8 cellular contexts compared by ENCODE assay signal in the genomic region with DNA sequence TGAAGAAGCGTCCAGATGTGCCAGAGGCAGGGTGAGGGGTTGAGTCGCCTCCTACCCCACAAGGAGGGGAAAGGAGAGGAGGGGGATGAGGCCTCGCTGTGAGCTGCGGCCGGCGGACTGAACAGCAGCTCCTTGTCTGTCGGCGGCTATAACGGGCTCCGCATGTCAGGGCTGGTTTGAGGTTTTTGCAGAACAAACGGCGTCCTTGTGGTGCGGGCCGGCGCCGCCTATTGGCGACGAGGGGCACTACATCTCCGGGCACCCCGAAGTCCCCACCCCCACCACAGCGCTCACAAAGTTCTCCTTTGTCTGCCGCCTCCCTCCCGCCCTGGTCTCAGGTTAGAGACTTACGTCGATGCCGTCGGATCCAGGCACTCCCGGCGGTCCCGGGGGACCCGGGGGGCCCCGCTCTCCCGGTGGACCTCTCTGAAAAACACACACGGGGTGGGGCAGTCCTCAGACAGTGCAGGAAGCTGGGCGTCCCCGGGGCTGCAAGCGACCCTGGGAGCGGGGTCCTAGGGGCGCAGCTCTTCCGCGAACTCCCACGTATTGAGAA. TPM values are rescaled to one million over a fixed set of nuclear protein-coding genes. Genes with fewer than 3 reads are reported as not detected.
DNase-seq lines count a peak whose midpoint lies in the region; ATAC-seq, FAIRE-seq and TF ChIP-seq lines count a peak whose summit lies in the region.

No MANE protein-coding gene starts in this region.

- no peaks in the 10 kb centered on the region for H4K20me1 ChIP-seq in HepG2 (ENCODE audit: insufficient read depth, low read length)

- FAIRE-seq in HepG2 (lab: Jason Lieb, UNC) = no peak

- peak overlapping the region; percentile 82 for H3K27ac ChIP-seq in HepG2 (ENCODE audit: extremely low read length, insufficient read depth, low read length)

- POLR2A ChIA-PET in HepG2 (lab: Yijun Ruan, JAX) = interaction anchor here (0.6 to 4.6 kb wide), 19 partner anchors 10 to 275 kb away, joined by 3 to 23 read pairs (median 3); partner anchors contain the start of genes CAP1, SMAP2, TMCO2 and ZFP69B

- H3K79me2 ChIP-seq in HepG2 (ENCODE audit: insufficient read depth, low read length) = no peaks in the 10 kb centered on the region

- TF ChIP-seq POLR2A in HepG2 (IDR thresholded peaks at IDR 0.05; ENCODE audit: insufficient read depth in 1 of 2, low read depth in 2 of 2, low read length in 2 of 2) = peak; percentile 75 to 76

- TF ChIP-seq EP300 in HepG2 (IDR thresholded peaks at IDR 0.05; ENCODE audit: low read depth in 2 of 2, low read length in 2 of 2) (peak in 1 of 2 experiments; percentile 19; a peak in 1 of 4 replicates), HepG2 (CRISPR knock-in tag; IDR thresholded peaks at IDR 0.05; ENCODE audit: borderline replicate concordance) (no peak)

- intact Hi-C loops in HepG2 (cut with micrococcal nuclease; ENCODE audit: unreplicated experiment) = loop anchor here (10.0 kb wide), 1 partner anchor 61 kb away; the partner anchor contains the start of gene ZMPSTE24

- peak; percentile 41 for DNase-seq in GF-D8 (lab: John Stamatoyannopoulos, UW)
- peak; percentile 63 for DNase-seq in NCI-H446 treated with DMSO at 0.1 percent for 48 hours (lab: John Stamatoyannopoulos, UW)
- DNase-seq in activated CD4-positive, alpha-beta T cell treated with anti-CD3 and anti-CD28 coated beads, Interleukin-2, amount 50 U/mL, for 4 hours = peak; percentile 80
- DNase-seq in dermis blood vessel endothelial cell = peak; percentile 86
- peak; percentile 83 for DNase-seq in HepG2 (ENCODE audit: low spot score)
- DNase-seq in stimulated activated CD4-positive, alpha-beta T cell treated with anti-CD3 and anti-CD28 coated beads, Interleukin-1b, Interleukin-23, amount 100 ng/mL, for 48 hours = peak; percentile 88

- WGBS in HepG2 (ENCODE audit: low lambda C conversion rate) = 57% methylated on average over 11 of the region's 42 CpGs

- peak overlapping the region; percentile 58 to 93 (median 89); a peak in 5 of 6 replicates for H3K4me3 ChIP-seq in HepG2 (replicated peaks in 1 of 3; ENCODE audit: insufficient read depth in 1 of 3, low read depth in 2 of 3, low read length in 3 of 3)

- peaks cover 0 to 11% of the 10 kb centered on the region in 2 experiments; a peak in 1 of 5 replicates for H3K27me3 ChIP-seq in HepG2 (ENCODE audit: control insufficient read depth in 1 of 2, insufficient read depth in 2 of 2, low read length in 2 of 2)

- H3K4me2 ChIP-seq in HepG2 (ENCODE audit: low read depth, low read length) = peak overlapping the region; percentile 96

- H3K4me1 ChIP-seq in HepG2 (ENCODE audit: insufficient read depth, low read length) = peaks cover 47% of the 10 kb centered on the region

- no peaks in the 10 kb centered on the region; a peak in 1 of 5 replicates for H3K36me3 ChIP-seq in HepG2 (replicated peaks in 1 of 2; ENCODE audit: control insufficient read depth in 1 of 2, insufficient read depth in 2 of 2, low read length in 2 of 2)

- TF ChIP-seq RAD21 in HepG2 (CRISPR knock-in tag; IDR thresholded peaks at IDR 0.05) = peak; percentile 79

- H3K9ac ChIP-seq in HepG2 (ENCODE audit: insufficient read depth, low read depth, low read length) = peak overlapping the region; percentile 74

- no TSS peak for BruUV-seq in HepG2 (replicated peaks; lab: Mats Ljungman, UMichigan)

- no peaks in the 10 kb centered on the region for H3K9me3 ChIP-seq in HepG2 (ENCODE audit: low read length)

- CTCF ChIA-PET in HepG2 (lab: Yijun Ruan, JAX; ENCODE audit: low intra/inter-chr PET ratio, low total read pairs) = interaction anchor here (0.7 to 1.5 kb wide), 3 partner anchors 23 to 90 kb away, joined by 3 to 6 read pairs (median 5); no protein-coding TSS in a partner anchor

- H2AFZ ChIP-seq in HepG2 (ENCODE audit: low read length) = no peak overlapping the region

- in situ Hi-C loops in HepG2 (cut with HindIII; ENCODE audit: extremely low pct_ligation_motif_present, low pct_unique_long_range_greater_than_20kb) = no loop called here

- peak; percentile 92 for TF ChIP-seq CTCF in HepG2 (CRISPR knock-in tag; IDR thresholded peaks at IDR 0.05)

- ATAC-seq in HG02885 (IDR thresholded peaks at IDR 0.05; ENCODE audit: poor library complexity, unreplicated experiment) (peak; percentile 56), HepG2 (peak; percentile 66), GM21717 (IDR thresholded peaks at IDR 0.05; ENCODE audit: unreplicated experiment) (no peak)

RNA-seq across cellular contexts. Expression of gene COL9A2, which starts 1.8 kb away (rescaled TPM):
- total RNA-seq in dermis blood vessel endothelial cell (0.60 and 1.2 TPM in 2 replicates), HepG2 (2016; rRNA removed; fragmentation: Illumina TruSeq; extraction: Trizol) (8.9 and 26.9 TPM in 2 replicates)
- total RNA-seq in HepG2 (2016; cell fraction: cytosol; rRNA removed; fragmentation: Illumina TruSeq; extraction: Trizol; ENCODE audit: low read depth) = 2.3 and 2.9 TPM in 2 replicates
- 7.8 and 29.7 TPM in 2 replicates for total RNA-seq in HepG2 (2016; cell fraction: insoluble cytoplasmic fraction; rRNA removed; fragmentation: Illumina TruSeq; extraction: Trizol)
- total RNA-seq in HepG2 (2016; cell fraction: membrane; rRNA removed; fragmentation: Illumina TruSeq; extraction: Trizol) = 3.7 and 5.8 TPM in 2 replicates
- total RNA-seq in HepG2 (2016; cell fraction: nucleus; rRNA removed; fragmentation: Illumina TruSeq; extraction: Trizol) = 32.5 and 35.4 TPM in 2 replicates
- polyA plus RNA-seq in HepG2 (2011; rRNA removed) = 20.2 and 34.7 TPM in 2 replicates
- polyA plus RNA-seq in HepG2 (2011; cell fraction: cytosol; rRNA removed) = 8.9 and 11.2 TPM in 2 replicates
- 329 and 347 TPM in 2 replicates for polyA plus RNA-seq in HepG2 (2011; cell fraction: nucleus; rRNA removed)
- polyA plus RNA-seq in HepG2 (2012) = 21.5 and 31.3 TPM in 2 replicates
- polyA plus RNA-seq in HepG2 (2016; cell fraction: cytosol; fragmentation: Illumina TruSeq; extraction: Trizol; ENCODE audit: low read depth) = 1.7 TPM in 2 replicates
- 7.6 TPM in 2 replicates for polyA plus RNA-seq in HepG2 (2016; cell fraction: insoluble cytoplasmic fraction; fragmentation: Illumina TruSeq; extraction: Trizol; ENCODE audit: low read depth)
- polyA plus RNA-seq in HepG2 (2016; cell fraction: membrane; fragmentation: Illumina TruSeq; extraction: Trizol; ENCODE audit: low read depth) = 3.5 and 4.0 TPM in 2 replicates
- polyA plus RNA-seq in HepG2 (2016; cell fraction: nucleus; fragmentation: Illumina TruSeq; extraction: Trizol; ENCODE audit: insufficient read depth, low read depth) = 108 and 112 TPM in 2 replicates
- 7.9 TPM in 1 of 2 replicates, not detected in the other for polyA minus RNA-seq in HepG2 (2011; rRNA and poly(A)+ RNA removed; ENCODE audit: low replicate concordance)
- polyA minus RNA-seq in HepG2 (2011; cell fraction: cytosol; rRNA and poly(A)+ RNA removed) = 4.2 and 6.3 TPM in 2 replicates
- 18.2 and 21.9 TPM in 2 replicates for polyA minus RNA-seq in HepG2 (2011; cell fraction: nucleus; rRNA and poly(A)+ RNA removed)

RNA-seq across cellular contexts. Expression of gene ZMPSTE24, which starts 57.3 kb away (rescaled TPM):
- total RNA-seq in dermis blood vessel endothelial cell (80.4 and 85.3 TPM in 2 replicates), HepG2 (2016; rRNA removed; fragmentation: Illumina TruSeq; extraction: Trizol) (43.1 and 60.2 TPM in 2 replicates)
- total RNA-seq in HepG2 (2016; cell fraction: cytosol; rRNA removed; fragmentation: Illumina TruSeq; extraction: Trizol; ENCODE audit: low read depth) = 5.6 and 6.4 TPM in 2 replicates
- 39.7 and 64.2 TPM in 2 replicates for total RNA-seq in HepG2 (2016; cell fraction: insoluble cytoplasmic fraction; rRNA removed; fragmentation: Illumina TruSeq; extraction: Trizol)
- total RNA-seq in HepG2 (2016; cell fraction: membrane; rRNA removed; fragmentation: Illumina TruSeq; extraction: Trizol) = 11.8 and 16.2 TPM in 2 replicates
- 58.8 and 66.7 TPM in 2 replicates for total RNA-seq in HepG2 (2016; cell fraction: nucleus; rRNA removed; fragmentation: Illumina TruSeq; extraction: Trizol)
- polyA plus RNA-seq in HepG2 (2011; rRNA removed) = 12.0 and 13.6 TPM in 2 replicates
- polyA plus RNA-seq in HepG2 (2011; cell fraction: cytosol; rRNA removed) = 5.9 and 11.3 TPM in 2 replicates
- 2.2 and 4.6 TPM in 2 replicates for polyA plus RNA-seq in HepG2 (2011; cell fraction: nucleus; rRNA removed)
- 21.8 and 25.9 TPM in 2 replicates for polyA plus RNA-seq in HepG2 (2012)
- 3.5 and 4.0 TPM in 2 replicates for polyA plus RNA-seq in HepG2 (2016; cell fraction: cytosol; fragmentation: Illumina TruSeq; extraction: Trizol; ENCODE audit: low read depth)
- 35.5 and 40.5 TPM in 2 replicates for polyA plus RNA-seq in HepG2 (2016; cell fraction: insoluble cytoplasmic fraction; fragmentation: Illumina TruSeq; extraction: Trizol; ENCODE audit: low read depth)
- polyA plus RNA-seq in HepG2 (2016; cell fraction: membrane; fragmentation: Illumina TruSeq; extraction: Trizol; ENCODE audit: low read depth) = 9.8 and 10.4 TPM in 2 replicates
- 68.2 and 73.1 TPM in 2 replicates for polyA plus RNA-seq in HepG2 (2016; cell fraction: nucleus; fragmentation: Illumina TruSeq; extraction: Trizol; ENCODE audit: insufficient read depth, low read depth)
- polyA minus RNA-seq in HepG2 (2011; rRNA and poly(A)+ RNA removed; ENCODE audit: low replicate concordance) = 13.4 and 36.2 TPM in 2 replicates
- polyA minus RNA-seq in HepG2 (2011; cell fraction: cytosol; rRNA and poly(A)+ RNA removed) = 25.1 and 28.4 TPM in 2 replicates
- 11.5 and 17.0 TPM in 2 replicates for polyA minus RNA-seq in HepG2 (2011; cell fraction: nucleus; rRNA and poly(A)+ RNA removed)

RNA-seq across cellular contexts. Expression of gene SMAP2, which starts 58.2 kb away (rescaled TPM):
- total RNA-seq in dermis blood vessel endothelial cell = 3.7 and 6.7 TPM in 2 replicates
- total RNA-seq in HepG2 (2016; rRNA removed; fragmentation: Illumina TruSeq; extraction: Trizol) = 19.0 and 21.2 TPM in 2 replicates
- total RNA-seq in HepG2 (2016; cell fraction: cytosol; rRNA removed; fragmentation: Illumina TruSeq; extraction: Trizol; ENCODE audit: low read depth) = 3.7 and 4.1 TPM in 2 replicates
- 17.0 and 17.7 TPM in 2 replicates for total RNA-seq in HepG2 (2016; cell fraction: insoluble cytoplasmic fraction; rRNA removed; fragmentation: Illumina TruSeq; extraction: Trizol)
- total RNA-seq in HepG2 (2016; cell fraction: membrane; rRNA removed; fragmentation: Illumina TruSeq; extraction: Trizol) = 9.4 and 9.9 TPM in 2 replicates
- total RNA-seq in HepG2 (2016; cell fraction: nucleus; rRNA removed; fragmentation: Illumina TruSeq; extraction: Trizol) = 12.5 and 12.6 TPM in 2 replicates
- polyA plus RNA-seq in HepG2 (2011; rRNA removed) = 22.3 and 22.5 TPM in 2 replicates
- polyA plus RNA-seq in HepG2 (2011; cell fraction: cytosol; rRNA removed) = 19.5 and 21.2 TPM in 2 replicates
- polyA plus RNA-seq in HepG2 (2011; cell fraction: nucleus; rRNA removed) = 14.7 and 15.6 TPM in 2 replicates
- 22.4 and 36.2 TPM in 2 replicates for polyA plus RNA-seq in HepG2 (2012)
- polyA plus RNA-seq in HepG2 (2016; cell fraction: cytosol; fragmentation: Illumina TruSeq; extraction: Trizol; ENCODE audit: low read depth) = 2.5 and 2.8 TPM in 2 replicates
- 24.0 and 32.1 TPM in 2 replicates for polyA plus RNA-seq in HepG2 (2016; cell fraction: insoluble cytoplasmic fraction; fragmentation: Illumina TruSeq; extraction: Trizol; ENCODE audit: low read depth)
- polyA plus RNA-seq in HepG2 (2016; cell fraction: membrane; fragmentation: Illumina TruSeq; extraction: Trizol; ENCODE audit: low read depth) = 10.0 and 10.2 TPM in 2 replicates
- polyA plus RNA-seq in HepG2 (2016; cell fraction: nucleus; fragmentation: Illumina TruSeq; extraction: Trizol; ENCODE audit: insufficient read depth, low read depth) = 29.2 and 32.0 TPM in 2 replicates
- 14.4 and 37.7 TPM in 2 replicates for polyA minus RNA-seq in HepG2 (2011; rRNA and poly(A)+ RNA removed; ENCODE audit: low replicate concordance)
- 14.2 and 14.6 TPM in 2 replicates for polyA minus RNA-seq in HepG2 (2011; cell fraction: cytosol; rRNA and poly(A)+ RNA removed)
- 12.0 and 16.8 TPM in 2 replicates for polyA minus RNA-seq in HepG2 (2011; cell fraction: nucleus; rRNA and poly(A)+ RNA removed)
